Comparison of ENCODE assay signal across 14 cellular contexts in the genomic region with DNA sequence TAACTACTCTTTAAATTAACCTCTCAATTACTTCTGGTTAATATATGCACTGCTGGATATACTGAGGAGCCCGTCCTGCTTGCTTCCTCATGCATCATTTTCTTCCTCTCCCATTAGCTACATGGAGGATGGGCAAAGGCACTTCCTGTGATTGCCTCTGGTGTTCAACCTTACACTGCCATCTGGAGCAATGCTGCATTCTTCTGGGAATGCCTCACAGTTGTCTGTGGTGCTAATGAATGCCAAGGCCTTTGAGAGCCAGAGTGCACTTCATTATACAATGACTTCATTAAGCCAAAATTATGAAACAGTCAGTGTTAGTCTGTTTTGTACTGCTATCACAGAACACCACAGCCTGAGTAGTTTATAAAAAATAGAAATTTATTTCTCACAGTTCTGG.
A peak's percentile ranks its signal among the peaks of the same experiment; 100 is the strongest.
DNase-seq lines count a peak whose midpoint lies in the region; ATAC-seq, FAIRE-seq and TF ChIP-seq lines count a peak whose summit lies in the region.
"Had no signal": no experiment of that assay in that cellular context is flagged by ENCODE, and none has a peak within 500 bp of the region (broad histone marks: within the 10 kb centered on the region; RNA-seq: fewer than 3 reads in every experiment).

No MANE protein-coding gene starts in this region.

- no peaks in the 10 kb centered on the region for H3K9me3 ChIP-seq in keratinocyte (ENCODE audit: control insufficient read depth, low read depth, low read length)

- H3K4me3 ChIP-seq in AG09309 (ENCODE audit: control insufficient read depth, low read depth, low read length) = no peak overlapping the region
- no peak overlapping the region for H3K4me3 ChIP-seq in HFF-Myc (replicated peaks; ENCODE audit: low read depth, low read length)
- H3K4me3 ChIP-seq in astrocyte of the cerebellum (ENCODE audit: low read depth, low read length) = no peak overlapping the region
- H3K4me3 ChIP-seq in keratinocyte (ENCODE audit: control insufficient read depth in 2 of 3, extremely low read depth in 1 of 3, insufficient read depth in 2 of 3, low read depth in 1 of 3, low read length in 3 of 3) = no peak overlapping the region

- H4K20me1 ChIP-seq in keratinocyte (ENCODE audit: control insufficient read depth, extremely low read depth, insufficient read depth, low read length) = no peaks in the 10 kb centered on the region

- no peaks in the 10 kb centered on the region for H3K9me1 ChIP-seq in keratinocyte (ENCODE audit: control insufficient read depth, extremely low read depth, insufficient read depth, low read length)

- in situ Hi-C loops in astrocyte of the cerebellum (cut with HindIII; ENCODE audit: low sequenced_read_pairs) = no loop called here

- H3K79me2 ChIP-seq in keratinocyte (ENCODE audit: control insufficient read depth, insufficient read depth, low read length) = no peaks in the 10 kb centered on the region
- H3K79me2 ChIP-seq: parathyroid adenoma had no signal

- no peak overlapping the region for H3K4me2 ChIP-seq in keratinocyte (ENCODE audit: control insufficient read depth, extremely low read depth, insufficient read depth, low read depth, low read length)

- H2AFZ ChIP-seq in keratinocyte (ENCODE audit: control insufficient read depth, low read length) = no peak overlapping the region
- H2AFZ ChIP-seq: parathyroid adenoma had no signal

- ATAC-seq in left colon (no peak), HG03432 (IDR thresholded peaks at IDR 0.05; ENCODE audit: unreplicated experiment) (no peak)

- peak; percentile 53 for FAIRE-seq in keratinocyte (lab: Jason Lieb, UNC)

- no peaks in the 10 kb centered on the region for H3K27me3 ChIP-seq in keratinocyte (ENCODE audit: control insufficient read depth, extremely low read depth, insufficient read depth, low read length)

- no peaks in the 10 kb centered on the region for H3K36me3 ChIP-seq in keratinocyte (ENCODE audit: control insufficient read depth in 2 of 2, extremely low read depth in 1 of 2, insufficient read depth in 2 of 2, low read length in 2 of 2)

- no peaks in the 10 kb centered on the region for H3K4me1 ChIP-seq in keratinocyte (ENCODE audit: control insufficient read depth, extremely low read depth, insufficient read depth, low read length)
- H3K4me1 ChIP-seq: parathyroid adenoma had no signal

- H3K9ac ChIP-seq in keratinocyte (ENCODE audit: control insufficient read depth, extremely low read depth, insufficient read depth, low read length) = no peak overlapping the region
- H3K9ac ChIP-seq: parathyroid adenoma had no signal

- intact Hi-C loops in left colon (cut with DNase I, micrococcal nuclease) = no loop called here

- TF ChIP-seq CTCF in AG09309 (IDR thresholded peaks at IDR 0.05; ENCODE audit: control insufficient read depth, insufficient read depth, low read depth, low read length, missing control alignments) (peak; percentile 32), HFF-Myc (IDR thresholded peaks at IDR 0.05; ENCODE audit: low read depth, low read length, missing control alignments) (no peak), astrocyte of the cerebellum (IDR thresholded peaks at IDR 0.05; ENCODE audit: low read depth, low read length, missing control alignments) (no peak), keratinocyte (optimal IDR thresholded peaks at IDR 0.05 in 1 of 3, IDR thresholded peaks at IDR 0.05 in 1 of 3, conservative IDR thresholded peaks at IDR 0.05 in 1 of 3; ENCODE audit: extremely low read depth in 1 of 3, insufficient read depth in 2 of 3, low read length in 3 of 3) (peak in 2 of 3 experiments; percentile 17 to 58)

- dilution Hi-C loops in keratinocyte (cut with MboI; ENCODE audit: extremely low pct_ligation_motif_present, low sequenced_read_pairs) = no loop called here

- no peak overlapping the region for H3K27ac ChIP-seq in keratinocyte (ENCODE audit: control insufficient read depth, insufficient read depth, low read length)
- H3K27ac ChIP-seq: parathyroid adenoma, VCaP had no signal

- peak; percentile 71 for DNase-seq in AG09309 (ENCODE audit: low read depth)
- DNase-seq in HFF-Myc (ENCODE audit: extremely low read depth, low read depth) = peak; percentile 16
- DNase-seq in astrocyte of the cerebellum (ENCODE audit: low read depth) = peak; percentile 61
- peak; percentile 7 for DNase-seq in keratinocyte (ENCODE audit: low read depth, low spot score)
- no peak for DNase-seq in stimulated activated CD4-positive, alpha-beta T cell treated with anti-CD3 and anti-CD28 coated beads, Interleukin-2, amount 100 ng/mL, for 48 hours
- DNase-seq in left colon = no peak
- DNase-seq in D341Med (ENCODE audit: low spot score) = no peak
- DNase-seq: activated T-cell treated with anti-CD3 and anti-CD28 coated beads for 4 hours; CD4-positive, alpha-beta T cell; NCI-H526 treated with DMSO at 0.1 percent for 48 hours; SHP77 treated with DMSO at 0.1 percent for 48 hours had no signal

Comparison
In these comparisons a context has a peak if more than half of its experiments do, and no peak if none do; other contexts are left out.
1. DNase-seq: peak in AG09309 (single experiment), HFF-Myc (single experiment), astrocyte of the cerebellum (single experiment) and keratinocyte (single experiment); none in stimulated activated CD4-positive, alpha-beta T cell treated with anti-CD3 and anti-CD28 coated beads, Interleukin-2, amount 100 ng/mL, for 48 hours (0 of 2), left colon (0 of 2) and D341Med (single experiment).
2. CTCF ChIP-seq: peak in AG09309 (single experiment) and keratinocyte (2 of 3); none in HFF-Myc (single experiment) and astrocyte of the cerebellum (single experiment).